In the genomic region with DNA sequence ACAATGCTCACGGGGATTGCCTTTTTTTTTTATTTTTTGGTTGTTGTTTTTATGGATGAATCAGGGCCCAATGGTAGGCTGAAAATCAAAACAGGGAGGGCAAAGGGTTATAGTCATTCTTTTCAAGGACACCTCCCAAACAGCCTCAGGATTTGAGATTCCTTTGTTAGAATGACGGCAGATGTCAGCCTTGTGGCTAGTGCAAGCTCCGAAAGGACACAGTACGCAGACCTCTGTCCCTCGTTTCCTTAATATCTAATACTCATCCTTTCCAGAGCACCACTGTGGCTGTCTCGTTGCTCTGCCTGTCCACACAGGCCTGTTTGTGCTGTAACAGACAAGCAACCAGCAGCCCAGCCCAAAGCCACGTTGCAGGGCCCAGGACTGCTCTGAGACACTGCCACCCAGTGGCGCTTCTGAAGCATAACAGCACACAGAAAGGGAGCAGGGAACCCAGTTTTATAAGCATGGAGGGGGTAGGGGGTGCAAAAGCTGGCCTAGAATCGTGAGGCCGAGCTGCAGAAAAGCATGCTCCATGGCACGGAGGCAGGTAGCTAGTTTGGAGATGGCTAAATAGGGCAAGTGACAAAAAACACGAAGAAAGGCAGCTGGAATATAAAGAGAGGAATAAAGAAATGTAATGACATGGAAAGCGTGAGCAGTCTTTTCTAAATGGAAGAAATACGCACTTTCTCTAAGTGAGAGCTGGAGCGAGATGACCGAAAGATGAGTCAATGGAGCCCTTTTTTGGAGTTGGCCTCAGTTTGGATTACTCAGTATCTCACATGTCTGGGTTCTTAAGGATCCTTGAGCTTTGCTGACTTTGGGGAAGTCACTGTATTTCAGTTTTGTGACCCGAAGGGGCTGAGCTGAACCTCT, we compare ENCODE assay signal across 1 cellular context.
A peak's percentile ranks its signal among the peaks of the same experiment; 100 is the strongest.
TF ChIP-seq lines count a peak whose summit lies in the region.

No MANE protein-coding gene starts in this region.

TF ChIP-seq in HEK293, 187 proteins besides CTCF, POLR2A, EP300 and RAD21 (continued from another document):
- TF ChIP-seq ZNF776 (tag by site-specific recombination; IDR thresholded peaks at IDR 0.05; ENCODE audit: borderline replicate concordance) (no peak), ZNF529 (tag by site-specific recombination; IDR thresholded peaks at IDR 0.05; ENCODE audit: insufficient replicate concordance) (no peak), SP3 (tag by site-specific recombination; IDR thresholded peaks at IDR 0.05) (no peak), ZNF571 (tag by site-specific recombination; IDR thresholded peaks at IDR 0.05) (no peak), ZNF521 (tag by site-specific recombination; IDR thresholded peaks at IDR 0.05) (no peak), ZNF48 (tag by site-specific recombination; IDR thresholded peaks at IDR 0.05) (no peak), KLF16 (tag by site-specific recombination; IDR thresholded peaks at IDR 0.05) (no peak), HOXC10 (CRISPR knock-in tag; IDR thresholded peaks at IDR 0.05) (no peak), TRIM28 (IDR thresholded peaks at IDR 0.05; ENCODE audit: borderline replicate concordance, low read length) (no peak; the same call in 1 of the 2 replicates), ZNF302 (tag by site-specific recombination; IDR thresholded peaks at IDR 0.05; ENCODE audit: low read depth) (no peak), ZNF701 (tag by site-specific recombination; IDR thresholded peaks at IDR 0.05) (no peak), SALL2 (tag by site-specific recombination; IDR thresholded peaks at IDR 0.05; ENCODE audit: borderline replicate concordance) (no peak), PRDM1 (tag by site-specific recombination; IDR thresholded peaks at IDR 0.05) (peak; percentile 85), ZNF157 (tag by site-specific recombination; IDR thresholded peaks at IDR 0.05) (no peak), ZNF768 (tag by site-specific recombination; IDR thresholded peaks at IDR 0.05) (no peak), REPIN1 (tag by site-specific recombination; IDR thresholded peaks at IDR 0.05; ENCODE audit: low read depth) (no peak), ZNF621 (tag by site-specific recombination; IDR thresholded peaks at IDR 0.05) (no peak), ZNF549 (tag by site-specific recombination; IDR thresholded peaks at IDR 0.05) (no peak), ZNF658 (tag by site-specific recombination; IDR thresholded peaks at IDR 0.05) (no peak), ZNF654 (tag by site-specific recombination; IDR thresholded peaks at IDR 0.05; ENCODE audit: low read depth) (peak; percentile 82), ZNF670 (tag by site-specific recombination; IDR thresholded peaks at IDR 0.05; ENCODE audit: low read depth) (no peak), GLI4 (tag by site-specific recombination; IDR thresholded peaks at IDR 0.05) (no peak), SP7 (tag by site-specific recombination; IDR thresholded peaks at IDR 0.05) (0 out of 2 replicates have a peak, but pooled peaks have one; percentile 14), ZNF366 (tag by site-specific recombination; conservative IDR thresholded peaks at IDR 0.05) (no peak), ZNF2 (tag by site-specific recombination; IDR thresholded peaks at IDR 0.05) (peak; percentile 22; the same call in 1 of the 2 replicates), ZNF174 (tag by site-specific recombination; IDR thresholded peaks at IDR 0.05) (no peak), ZNF473 (tag by site-specific recombination; IDR thresholded peaks at IDR 0.05) (no peak), ZNF335 (tag by site-specific recombination; conservative IDR thresholded peaks at IDR 0.05) (peak; percentile 62), ZNF24 (tag by site-specific recombination; IDR thresholded peaks at IDR 0.05) (no peak), ZNF354C (tag by site-specific recombination; IDR thresholded peaks at IDR 0.05; ENCODE audit: borderline replicate concordance, low read depth) (no peak), ZNF558 (tag by site-specific recombination; IDR thresholded peaks at IDR 0.05) (no peak), ZSCAN30 (tag by site-specific recombination; IDR thresholded peaks at IDR 0.05) (peak; percentile 87), ZNF202 (tag by site-specific recombination; IDR thresholded peaks at IDR 0.05; ENCODE audit: borderline replicate concordance) (no peak), ZNF311 (tag by site-specific recombination; IDR thresholded peaks at IDR 0.05; ENCODE audit: borderline replicate concordance) (no peak), ZNF10 (tag by site-specific recombination; IDR thresholded peaks at IDR 0.05) (no peak), ZNF600 (tag by site-specific recombination; IDR thresholded peaks at IDR 0.05) (peak; percentile 73), ZBTB17 (tag by site-specific recombination; IDR thresholded peaks at IDR 0.05) (peak; percentile 36; the same call in 1 of the 2 replicates)
- TF ChIP-seq, protein P1, sequence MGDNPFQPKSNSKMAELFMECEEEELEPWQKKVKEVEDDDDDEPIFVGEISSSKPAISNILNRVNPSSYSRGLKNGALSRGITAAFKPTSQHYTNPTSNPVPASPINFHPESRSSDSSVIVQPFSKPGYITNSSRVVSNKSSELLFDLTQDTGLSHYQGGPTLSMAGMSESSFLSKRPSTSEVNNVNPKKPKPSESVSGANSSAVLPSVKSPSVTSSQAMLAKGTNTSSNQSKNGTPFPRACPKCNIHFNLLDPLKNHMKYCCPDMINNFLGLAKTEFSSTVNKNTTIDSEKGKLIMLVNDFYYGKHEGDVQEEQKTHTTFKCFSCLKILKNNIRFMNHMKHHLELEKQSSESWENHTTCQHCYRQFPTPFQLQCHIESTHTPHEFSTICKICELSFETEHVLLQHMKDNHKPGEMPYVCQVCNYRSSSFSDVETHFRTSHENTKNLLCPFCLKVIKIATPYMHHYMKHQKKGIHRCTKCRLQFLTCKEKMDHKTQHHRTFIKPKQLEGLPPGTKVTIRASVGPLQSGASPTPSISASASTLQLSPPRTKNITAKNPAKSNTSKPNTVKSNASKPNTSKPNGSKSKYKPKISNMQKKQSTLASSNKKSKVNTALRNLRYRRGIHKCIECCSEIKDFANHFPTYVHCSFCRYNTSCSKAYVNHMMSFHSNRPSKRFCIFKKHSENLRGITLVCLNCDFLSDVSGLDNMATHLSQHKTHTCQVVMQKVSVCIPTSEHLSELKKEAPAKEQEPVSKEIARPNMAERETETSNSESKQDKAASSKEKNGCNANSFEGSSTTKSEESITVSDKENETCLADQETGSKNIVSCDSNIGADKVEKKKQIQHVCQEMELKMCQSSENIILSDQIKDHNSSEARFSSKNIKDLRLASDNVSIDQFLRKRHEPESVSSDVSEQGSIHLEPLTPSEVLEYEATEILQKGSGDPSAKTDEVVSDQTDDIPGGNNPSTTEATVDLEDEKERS (tag by site-specific recombination; IDR thresholded peaks at IDR 0.05): no peak
- TF ChIP-seq, protein P2, sequence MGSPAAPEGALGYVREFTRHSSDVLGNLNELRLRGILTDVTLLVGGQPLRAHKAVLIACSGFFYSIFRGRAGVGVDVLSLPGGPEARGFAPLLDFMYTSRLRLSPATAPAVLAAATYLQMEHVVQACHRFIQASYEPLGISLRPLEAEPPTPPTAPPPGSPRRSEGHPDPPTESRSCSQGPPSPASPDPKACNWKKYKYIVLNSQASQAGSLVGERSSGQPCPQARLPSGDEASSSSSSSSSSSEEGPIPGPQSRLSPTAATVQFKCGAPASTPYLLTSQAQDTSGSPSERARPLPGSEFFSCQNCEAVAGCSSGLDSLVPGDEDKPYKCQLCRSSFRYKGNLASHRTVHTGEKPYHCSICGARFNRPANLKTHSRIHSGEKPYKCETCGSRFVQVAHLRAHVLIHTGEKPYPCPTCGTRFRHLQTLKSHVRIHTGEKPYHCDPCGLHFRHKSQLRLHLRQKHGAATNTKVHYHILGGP (tag by site-specific recombination; IDR thresholded peaks at IDR 0.05): no peak
- TF ChIP-seq, protein P3, sequence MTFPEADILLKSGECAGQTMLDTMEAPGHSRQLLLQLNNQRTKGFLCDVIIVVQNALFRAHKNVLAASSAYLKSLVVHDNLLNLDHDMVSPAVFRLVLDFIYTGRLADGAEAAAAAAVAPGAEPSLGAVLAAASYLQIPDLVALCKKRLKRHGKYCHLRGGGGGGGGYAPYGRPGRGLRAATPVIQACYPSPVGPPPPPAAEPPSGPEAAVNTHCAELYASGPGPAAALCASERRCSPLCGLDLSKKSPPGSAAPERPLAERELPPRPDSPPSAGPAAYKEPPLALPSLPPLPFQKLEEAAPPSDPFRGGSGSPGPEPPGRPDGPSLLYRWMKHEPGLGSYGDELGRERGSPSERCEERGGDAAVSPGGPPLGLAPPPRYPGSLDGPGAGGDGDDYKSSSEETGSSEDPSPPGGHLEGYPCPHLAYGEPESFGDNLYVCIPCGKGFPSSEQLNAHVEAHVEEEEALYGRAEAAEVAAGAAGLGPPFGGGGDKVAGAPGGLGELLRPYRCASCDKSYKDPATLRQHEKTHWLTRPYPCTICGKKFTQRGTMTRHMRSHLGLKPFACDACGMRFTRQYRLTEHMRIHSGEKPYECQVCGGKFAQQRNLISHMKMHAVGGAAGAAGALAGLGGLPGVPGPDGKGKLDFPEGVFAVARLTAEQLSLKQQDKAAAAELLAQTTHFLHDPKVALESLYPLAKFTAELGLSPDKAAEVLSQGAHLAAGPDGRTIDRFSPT (tag by site-specific recombination; IDR thresholded peaks at IDR 0.05): no peak
- TF ChIP-seq, protein P4, sequence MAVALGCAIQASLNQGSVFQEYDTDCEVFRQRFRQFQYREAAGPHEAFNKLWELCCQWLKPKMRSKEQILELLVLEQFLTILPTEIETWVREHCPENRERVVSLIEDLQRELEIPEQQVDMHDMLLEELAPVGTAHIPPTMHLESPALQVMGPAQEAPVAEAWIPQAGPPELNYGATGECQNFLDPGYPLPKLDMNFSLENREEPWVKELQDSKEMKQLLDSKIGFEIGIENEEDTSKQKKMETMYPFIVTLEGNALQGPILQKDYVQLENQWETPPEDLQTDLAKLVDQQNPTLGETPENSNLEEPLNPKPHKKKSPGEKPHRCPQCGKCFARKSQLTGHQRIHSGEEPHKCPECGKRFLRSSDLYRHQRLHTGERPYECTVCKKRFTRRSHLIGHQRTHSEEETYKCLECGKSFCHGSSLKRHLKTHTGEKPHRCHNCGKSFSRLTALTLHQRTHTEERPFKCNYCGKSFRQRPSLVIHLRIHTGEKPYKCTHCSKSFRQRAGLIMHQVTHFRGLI (tag by site-specific recombination; IDR thresholded peaks at IDR 0.05): no peak
- TF ChIP-seq, protein P5, sequence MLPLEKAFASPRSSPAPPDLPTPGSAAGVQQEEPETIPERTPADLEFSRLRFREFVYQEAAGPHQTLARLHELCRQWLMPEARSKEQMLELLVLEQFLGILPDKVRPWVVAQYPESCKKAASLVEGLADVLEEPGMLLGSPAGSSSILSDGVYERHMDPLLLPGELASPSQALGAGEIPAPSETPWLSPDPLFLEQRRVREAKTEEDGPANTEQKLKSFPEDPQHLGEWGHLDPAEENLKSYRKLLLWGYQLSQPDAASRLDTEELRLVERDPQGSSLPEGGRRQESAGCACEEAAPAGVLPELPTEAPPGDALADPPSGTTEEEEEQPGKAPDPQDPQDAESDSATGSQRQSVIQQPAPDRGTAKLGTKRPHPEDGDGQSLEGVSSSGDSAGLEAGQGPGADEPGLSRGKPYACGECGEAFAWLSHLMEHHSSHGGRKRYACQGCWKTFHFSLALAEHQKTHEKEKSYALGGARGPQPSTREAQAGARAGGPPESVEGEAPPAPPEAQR (tag by site-specific recombination; IDR thresholded peaks at IDR 0.05): no peak
- TF ChIP-seq, protein P6, sequence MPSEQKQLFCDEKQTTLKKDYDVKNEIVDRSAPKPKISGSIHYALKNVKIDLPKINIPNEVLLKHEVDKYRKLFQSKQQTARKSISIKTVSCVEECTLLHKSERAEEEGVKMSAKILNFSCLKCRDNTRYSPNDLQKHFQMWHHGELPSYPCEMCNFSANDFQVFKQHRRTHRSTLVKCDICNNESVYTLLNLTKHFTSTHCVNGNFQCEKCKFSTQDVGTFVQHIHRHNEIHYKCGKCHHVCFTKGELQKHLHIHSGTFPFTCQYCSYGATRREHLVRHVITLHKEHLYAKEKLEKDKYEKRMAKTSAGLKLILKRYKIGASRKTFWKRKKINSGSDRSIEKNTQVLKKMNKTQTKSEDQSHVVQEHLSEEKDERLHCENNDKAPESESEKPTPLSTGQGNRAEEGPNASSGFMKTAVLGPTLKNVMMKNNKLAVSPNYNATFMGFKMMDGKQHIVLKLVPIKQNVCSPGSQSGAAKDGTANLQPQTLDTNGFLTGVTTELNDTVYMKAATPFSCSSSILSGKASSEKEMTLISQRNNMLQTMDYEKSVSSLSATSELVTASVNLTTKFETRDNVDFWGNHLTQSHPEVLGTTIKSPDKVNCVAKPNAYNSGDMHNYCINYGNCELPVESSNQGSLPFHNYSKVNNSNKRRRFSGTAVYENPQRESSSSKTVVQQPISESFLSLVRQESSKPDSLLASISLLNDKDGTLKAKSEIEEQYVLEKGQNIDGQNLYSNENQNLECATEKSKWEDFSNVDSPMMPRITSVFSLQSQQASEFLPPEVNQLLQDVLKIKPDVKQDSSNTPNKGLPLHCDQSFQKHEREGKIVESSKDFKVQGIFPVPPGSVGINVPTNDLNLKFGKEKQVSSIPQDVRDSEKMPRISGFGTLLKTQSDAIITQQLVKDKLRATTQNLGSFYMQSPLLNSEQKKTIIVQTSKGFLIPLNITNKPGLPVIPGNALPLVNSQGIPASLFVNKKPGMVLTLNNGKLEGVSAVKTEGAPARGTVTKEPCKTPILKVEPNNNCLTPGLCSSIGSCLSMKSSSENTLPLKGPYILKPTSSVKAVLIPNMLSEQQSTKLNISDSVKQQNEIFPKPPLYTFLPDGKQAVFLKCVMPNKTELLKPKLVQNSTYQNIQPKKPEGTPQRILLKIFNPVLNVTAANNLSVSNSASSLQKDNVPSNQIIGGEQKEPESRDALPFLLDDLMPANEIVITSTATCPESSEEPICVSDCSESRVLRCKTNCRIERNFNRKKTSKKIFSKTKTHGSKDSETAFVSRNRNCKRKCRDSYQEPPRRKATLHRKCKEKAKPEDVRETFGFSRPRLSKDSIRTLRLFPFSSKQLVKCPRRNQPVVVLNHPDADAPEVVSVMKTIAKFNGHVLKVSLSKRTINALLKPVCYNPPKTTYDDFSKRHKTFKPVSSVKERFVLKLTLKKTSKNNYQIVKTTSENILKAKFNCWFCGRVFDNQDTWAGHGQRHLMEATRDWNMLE (tag by site-specific recombination; conservative IDR thresholded peaks at IDR 0.05; ENCODE audit: low read depth): no peak
